In genomic region chr11:45917286-45917622, GRCh38 we compare ENCODE assay signal across 9 cellular contexts. TPM values are rescaled to one million over a fixed set of nuclear protein-coding genes. Genes with fewer than 3 reads are reported as not detected.
DNase-seq lines count a peak whose midpoint lies in the region; ATAC-seq and TF ChIP-seq lines count a peak whose summit lies in the region.
"Had no signal": no experiment of that assay in that cellular context is flagged by ENCODE, and none has a peak within 500 bp of the region (broad histone marks: within the 10 kb centered on the region; RNA-seq: fewer than 3 reads in every experiment).

No MANE protein-coding gene starts in this region.

- no peak for TF ChIP-seq CTCF in suprapubic skin (IDR thresholded peaks at IDR 0.05)

- no peaks in the 10 kb centered on the region for H3K9me3 Mint-ChIP-seq in activated CD8-positive, alpha-beta T cell treated with anti-CD3 and anti-CD28 coated beads, Interleukin-2, amount 10 ng/mL, durations not matched to agents 7 days and 5 days (ENCODE audit: insufficient read depth)

- H3K9me3 ChIP-seq in iPS-18c (ENCODE audit: control insufficient read depth, insufficient read depth, low read length) (no peaks in the 10 kb centered on the region), suprapubic skin (no peaks in the 10 kb centered on the region)

- peaks cover 50% of the 10 kb centered on the region for H3K4me1 Mint-ChIP-seq in activated CD8-positive, alpha-beta T cell treated with anti-CD3 and anti-CD28 coated beads, Interleukin-2, amount 10 ng/mL, durations not matched to agents 7 days and 5 days (ENCODE audit: low read depth)

- H3K36me3 Mint-ChIP-seq in activated CD8-positive, alpha-beta T cell treated with anti-CD3 and anti-CD28 coated beads, Interleukin-2, amount 10 ng/mL, durations not matched to agents 7 days and 5 days (ENCODE audit: low read depth), result peaks cover 16% of the 10 kb centered on the region

- H3K4me3 ChIP-seq in iPS-18c (ENCODE audit: insufficient read depth, low read depth, low read length) (peak overlapping the region; percentile 67), suprapubic skin (peak overlapping the region; percentile 89)

- ATAC-seq in activated CD8-positive, alpha-beta T cell treated with anti-CD3 and anti-CD28 coated beads, Interleukin-2, amount 10 ng/mL, durations not matched to agents 7 days and 5 days, result peak; percentile 1
- no peak for ATAC-seq in HG03378 (IDR thresholded peaks at IDR 0.05; ENCODE audit: unreplicated experiment)

- H3K27me3 Mint-ChIP-seq in activated CD8-positive, alpha-beta T cell treated with anti-CD3 and anti-CD28 coated beads, Interleukin-2, amount 10 ng/mL, durations not matched to agents 7 days and 5 days (ENCODE audit: low read depth), result peaks cover 6% of the 10 kb centered on the region

- TF ChIP-seq POLR2A in suprapubic skin (IDR thresholded peaks at IDR 0.05), result no peak

- CTCF ChIA-PET in activated CD8-positive, alpha-beta T cell treated with anti-CD3 and anti-CD28 coated beads, Interleukin-2, amount 10 ng/mL, durations not matched to agents 7 days and 5 days (lab: Charles Lee), result interaction anchor here (0.7 to 2.4 kb wide), 6 partner anchors 48 to 321 kb away, joined by 3 to 13 read pairs (median 4); partner anchors contain the start of gene CRY2

- peaks cover 4% of the 10 kb centered on the region for H3K27me3 ChIP-seq in suprapubic skin

- no peak for TF ChIP-seq EP300 in suprapubic skin (IDR thresholded peaks at IDR 0.05)

- 7% methylated on average over 14 of the region's 16 CpGs for WGBS in suprapubic skin

- H3K27ac ChIP-seq in suprapubic skin, result peak overlapping the region; percentile 92

- peak; percentile 27 for DNase-seq in stimulated activated CD4-positive, alpha-beta T cell treated with anti-CD3 and anti-CD28 coated beads, Interleukin-1b, Interleukin-23, amount 100 ng/mL, for 48 hours
- DNase-seq in stimulated activated CD4-positive, alpha-beta T cell treated with anti-CD3 and anti-CD28 coated beads, Interleukin-12 subunit alpha, Interleukin-12 subunit beta, amount 100 ng/mL, for 4 hours, result no peak
- peak; percentile 49 for DNase-seq in activated CD8-positive, alpha-beta T cell treated with anti-CD3 and anti-CD28 coated beads, Interleukin-2, amount 10 ng/mL, durations not matched to agents 7 days and 5 days
- DNase-seq in suprapubic skin (ENCODE audit: low spot score in 2 of 2) (no peak), NCI-H526 treated with DMSO at 0.1 percent for 48 hours (lab: John Stamatoyannopoulos, UW) (no peak), NCI-H2029 treated with DMSO at 0.1 percent for 48 hours (lab: John Stamatoyannopoulos, UW) (no peak)

- POLR2A ChIA-PET in activated CD8-positive, alpha-beta T cell treated with anti-CD3 and anti-CD28 coated beads, Interleukin-2, amount 10 ng/mL, durations not matched to agents 7 days and 5 days (lab: Charles Lee), result interaction anchor here (0.5 to 2.5 kb wide), 7 partner anchors 8 to 69 kb away, joined by 3 to 16 read pairs (median 4); no protein-coding TSS in a partner anchor

- peaks cover 40% of the 10 kb centered on the region for H3K4me1 ChIP-seq in suprapubic skin

- H3K4me3 Mint-ChIP-seq in activated CD8-positive, alpha-beta T cell treated with anti-CD3 and anti-CD28 coated beads, Interleukin-2, amount 10 ng/mL, durations not matched to agents 7 days and 5 days, result peak overlapping the region; percentile 94

- peak overlapping the region; percentile 99 for H3K27ac Mint-ChIP-seq in activated CD8-positive, alpha-beta T cell treated with anti-CD3 and anti-CD28 coated beads, Interleukin-2, amount 10 ng/mL, durations not matched to agents 7 days and 5 days

- H3K36me3 ChIP-seq in suprapubic skin, result peaks cover 39% of the 10 kb centered on the region

RNA-seq across cellular contexts. Expression of gene PEX16, which starts 0.4 kb away (rescaled TPM):
- total RNA-seq in activated CD8-positive, alpha-beta T cell treated with anti-CD3 and anti-CD28 coated beads, Interleukin-2, amount 10 ng/mL, durations not matched to agents 7 days and 5 days, result 10 to 100 TPM; 50.0 to 54.6 TPM
- 10 to 100 TPM; 26.8 to 40.6 (median 35.3) TPM for total RNA-seq in suprapubic skin

RNA-seq across cellular contexts. Expression of gene LARGE2, which starts 5.2 kb away (rescaled TPM):
- total RNA-seq in activated CD8-positive, alpha-beta T cell treated with anti-CD3 and anti-CD28 coated beads, Interleukin-2, amount 10 ng/mL, durations not matched to agents 7 days and 5 days, result under 1 TPM; 0.44 to 0.71 TPM
- 10 to 100 TPM; 27.2 to 47.4 (median 33.1) TPM for total RNA-seq in suprapubic skin
- total RNA-seq: glomerular endothelial cell had no signal

RNA-seq across cellular contexts. Expression of gene FREY1, which starts 10.2 kb away (rescaled TPM):
- 1 to 10 TPM; 2.1 TPM for total RNA-seq in activated CD8-positive, alpha-beta T cell treated with anti-CD3 and anti-CD28 coated beads, Interleukin-2, amount 10 ng/mL, durations not matched to agents 7 days and 5 days
- 1 to 10 TPM in 3 of 4 donors, not detected in 1; 1.7 to 3.7 (median 1.7) TPM for total RNA-seq in suprapubic skin

RNA-seq across cellular contexts. Expression of gene MAPK8IP1, which starts 31.8 kb away (rescaled TPM):
- total RNA-seq in activated CD8-positive, alpha-beta T cell treated with anti-CD3 and anti-CD28 coated beads, Interleukin-2, amount 10 ng/mL, durations not matched to agents 7 days and 5 days, result 1 to 10 TPM in 1 of 2 experiments, under 1 TPM in 1; 0.95 to 1.3 TPM
- total RNA-seq in suprapubic skin, result 1 to 10 TPM; 3.6 to 8.0 (median 4.5) TPM

Comparison
In these comparisons a context has a peak if more than half of its experiments do, and no peak if none do; other contexts are left out.
1. DNase-seq: peak in stimulated activated CD4-positive, alpha-beta T cell treated with anti-CD3 and anti-CD28 coated beads, Interleukin-1b, Interleukin-23, amount 100 ng/mL, for 48 hours (single experiment) and activated CD8-positive, alpha-beta T cell treated with anti-CD3 and anti-CD28 coated beads, Interleukin-2, amount 10 ng/mL, durations not matched to agents 7 days and 5 days (single experiment); none in stimulated activated CD4-positive, alpha-beta T cell treated with anti-CD3 and anti-CD28 coated beads, Interleukin-12 subunit alpha, Interleukin-12 subunit beta, amount 100 ng/mL, for 4 hours (single experiment), suprapubic skin (0 of 2), NCI-H526 treated with DMSO at 0.1 percent for 48 hours (single experiment) and NCI-H2029 treated with DMSO at 0.1 percent for 48 hours (single experiment).
2. RNA of gene LARGE2, which starts 5.2 kb away (total RNA-seq): 27.2 to 47.4 TPM in suprapubic skin; 0.44 to 0.71 TPM in activated CD8-positive, alpha-beta T cell treated with anti-CD3 and anti-CD28 coated beads, Interleukin-2, amount 10 ng/mL, durations not matched to agents 7 days and 5 days; every median in the first group is over 10 times any median in the second.